22 cellular contexts compared by ENCODE assay signal in genomic region chr2:80054339-80054675, GRCh38.
DNase-seq lines count a peak whose midpoint lies in the region; ATAC-seq, FAIRE-seq and TF ChIP-seq lines count a peak whose summit lies in the region.
"Had no signal": no experiment of that assay in that cellular context is flagged by ENCODE, and none has a peak within 500 bp of the region (broad histone marks: within the 10 kb centered on the region; RNA-seq: fewer than 3 reads in every experiment).

No MANE protein-coding gene starts in this region.

- H3K4me3 ChIP-seq in iPS-20b (ENCODE audit: low read length) (no peak overlapping the region), heart left ventricle (no peak overlapping the region)
- H3K4me3 ChIP-seq: coronary artery, esophagus squamous epithelium, sigmoid colon, SK-N-MC, transverse colon had no signal

- no peak overlapping the region for H3K4me3 Mint-ChIP-seq in activated CD8-positive, alpha-beta T cell treated with anti-CD3 and anti-CD28 coated beads for 36 hours
- H3K4me3 Mint-ChIP-seq: activated CD4-positive, alpha-beta memory T cell treated with anti-CD3 and anti-CD28 coated beads for 36 hours; activated T-helper 17 cell treated with anti-CD3 and anti-CD28 coated beads, Interleukin-2, amount 50 U/mL, for 72 hours; neural crest cell; stimulated activated effector memory CD8-positive, alpha-beta T cell treated with anti-CD3 and anti-CD28 coated beads, Interleukin-12 subunit alpha, Interleukin-12 subunit beta, amount 100 ng/mL, for 72 hours had no signal

- no peak for TF ChIP-seq CTCF in heart left ventricle (IDR thresholded peaks at IDR 0.05)
- no peak for TF ChIP-seq CTCF in activated CD8-positive, alpha-beta T cell treated with anti-CD3 and anti-CD28 coated beads for 36 hours (IDR thresholded peaks at IDR 0.05)

- no peak overlapping the region for H3K27ac Mint-ChIP-seq in activated CD8-positive, alpha-beta T cell treated with anti-CD3 and anti-CD28 coated beads for 36 hours
- H3K27ac Mint-ChIP-seq: activated CD4-positive, alpha-beta memory T cell treated with anti-CD3 and anti-CD28 coated beads for 36 hours; activated T-helper 17 cell treated with anti-CD3 and anti-CD28 coated beads, Interleukin-2, amount 50 U/mL, for 72 hours; stimulated activated effector memory CD8-positive, alpha-beta T cell treated with anti-CD3 and anti-CD28 coated beads, Interleukin-12 subunit alpha, Interleukin-12 subunit beta, amount 100 ng/mL, for 72 hours had no signal

- ATAC-seq in stimulated activated naive CD8-positive, alpha-beta T cell treated with anti-CD3 and anti-CD28 coated beads, Interleukin-15, Interleukin-2, amounts not matched to agents 100 U/mL and 50 U/mL, for 24 hours: no peak
- no peak for ATAC-seq in heart left ventricle
- ATAC-seq in activated CD8-positive, alpha-beta T cell treated with anti-CD3 and anti-CD28 coated beads for 36 hours: no peak
- ATAC-seq: activated T-helper 17 cell treated with anti-CD3 and anti-CD28 coated beads, Interleukin-2, amount 50 U/mL, for 72 hours; stimulated activated effector memory CD8-positive, alpha-beta T cell treated with anti-CD3 and anti-CD28 coated beads, Interleukin-12 subunit alpha, Interleukin-12 subunit beta, amount 100 ng/mL, for 72 hours had no signal

- CTCF ChIA-PET in activated CD8-positive, alpha-beta T cell treated with anti-CD3 and anti-CD28 coated beads for 36 hours (lab: Charles Lee): no interaction called here

- no peaks in the 10 kb centered on the region for H3K4me1 Mint-ChIP-seq in activated CD8-positive, alpha-beta T cell treated with anti-CD3 and anti-CD28 coated beads for 36 hours (ENCODE audit: low read depth)
- H3K4me1 Mint-ChIP-seq: activated T-helper 17 cell treated with anti-CD3 and anti-CD28 coated beads, Interleukin-2, amount 50 U/mL, for 72 hours; stimulated activated effector memory CD8-positive, alpha-beta T cell treated with anti-CD3 and anti-CD28 coated beads, Interleukin-12 subunit alpha, Interleukin-12 subunit beta, amount 100 ng/mL, for 72 hours had no signal

- H3K9ac ChIP-seq in iPS-20b (ENCODE audit: low read depth, low read length): peak overlapping the region; percentile 19; the same call in 1 of the 2 replicates

- H3K36me3 ChIP-seq in iPS-20b (ENCODE audit: insufficient read depth, low read depth, low read length) (no peaks in the 10 kb centered on the region), heart left ventricle (no peaks in the 10 kb centered on the region)
- H3K36me3 ChIP-seq: esophagus squamous epithelium, sigmoid colon, transverse colon had no signal

- 87 to 100% (median 90%) methylated on average over 2 of the region's 2 CpGs for WGBS in heart left ventricle, 4 donors

- POLR2A ChIA-PET in activated CD8-positive, alpha-beta T cell treated with anti-CD3 and anti-CD28 coated beads for 36 hours (lab: Charles Lee): no interaction called here

- H3K36me3 Mint-ChIP-seq in activated CD8-positive, alpha-beta T cell treated with anti-CD3 and anti-CD28 coated beads for 36 hours (ENCODE audit: low read depth): no peaks in the 10 kb centered on the region
- H3K36me3 Mint-ChIP-seq: activated CD4-positive, alpha-beta memory T cell treated with anti-CD3 and anti-CD28 coated beads for 36 hours; stimulated activated effector memory CD8-positive, alpha-beta T cell treated with anti-CD3 and anti-CD28 coated beads, Interleukin-12 subunit alpha, Interleukin-12 subunit beta, amount 100 ng/mL, for 72 hours had no signal

- H3K27me3 ChIP-seq in iPS-20b (ENCODE audit: insufficient read depth, low read length): no peaks in the 10 kb centered on the region
- no peaks in the 10 kb centered on the region for H3K27me3 ChIP-seq in heart left ventricle
- H3K27me3 ChIP-seq: esophagus squamous epithelium, sigmoid colon, transverse colon had no signal

- no peaks in the 10 kb centered on the region for H3K9me3 ChIP-seq in iPS-20b (ENCODE audit: insufficient read depth, low read depth, low read length)
- no peaks in the 10 kb centered on the region for H3K9me3 ChIP-seq in heart left ventricle
- H3K9me3 ChIP-seq: esophagus squamous epithelium, sigmoid colon, transverse colon had no signal

- DNase-seq in NCI-H345 (lab: John Stamatoyannopoulos, UW) (peak; percentile 8), NCI-H345 treated with DMSO at 0.1 percent for 48 hours (lab: John Stamatoyannopoulos, UW; ENCODE audit: unreplicated experiment) (no peak), RCC 7860 (ENCODE audit: low spot score) (peak; percentile 40), cerebellum (ENCODE audit: low spot score) (no peak), heart left ventricle (no peak)
- no peak for DNase-seq in stimulated activated naive CD8-positive, alpha-beta T cell treated with anti-CD3 and anti-CD28 coated beads, Interleukin-15, Interleukin-2, amounts not matched to agents 100 U/mL and 50 U/mL, for 24 hours
- no peak for DNase-seq in activated CD8-positive, alpha-beta T cell treated with anti-CD3 and anti-CD28 coated beads for 36 hours
- DNase-seq: activated CD4-positive, alpha-beta memory T cell treated with anti-CD3 and anti-CD28 coated beads for 36 hours; amniotic stem cell; COR-L47; esophagus squamous epithelium; HCEC 1CT; Karpas-422; sigmoid colon; transverse colon had no signal

- FAIRE-seq in RCC 7860 (lab: Jason Lieb, UNC): no peak
- FAIRE-seq: TTC549 had no signal

- intact Hi-C loops in heart left ventricle (cut with DNase I): no loop called here
- intact Hi-C loops in activated CD8-positive, alpha-beta T cell treated with anti-CD3 and anti-CD28 coated beads for 36 hours (cut with micrococcal nuclease): no loop called here

- H3K4me1 ChIP-seq in iPS-20b (ENCODE audit: insufficient read depth, low read length): peaks cover 25% of the 10 kb centered on the region; the same call in 1 of the 2 replicates
- no peaks in the 10 kb centered on the region for H3K4me1 ChIP-seq in heart left ventricle
- H3K4me1 ChIP-seq: esophagus squamous epithelium, sigmoid colon, transverse colon had no signal

- no peak for TF ChIP-seq POLR2A in heart left ventricle (IDR thresholded peaks at IDR 0.05)

- H3K9me3 Mint-ChIP-seq in activated CD8-positive, alpha-beta T cell treated with anti-CD3 and anti-CD28 coated beads for 36 hours: peaks cover 2% of the 10 kb centered on the region
- H3K9me3 Mint-ChIP-seq: activated CD4-positive, alpha-beta memory T cell treated with anti-CD3 and anti-CD28 coated beads for 36 hours; neural crest cell had no signal

- H3K27ac ChIP-seq in iPS-20b (ENCODE audit: low read length) (no peak overlapping the region), heart left ventricle (no peak overlapping the region)
- H3K27ac ChIP-seq: coronary artery, esophagus squamous epithelium, sigmoid colon, SK-N-MC, transverse colon had no signal

- no peaks in the 10 kb centered on the region for H3K27me3 Mint-ChIP-seq in activated CD8-positive, alpha-beta T cell treated with anti-CD3 and anti-CD28 coated beads for 36 hours
- H3K27me3 Mint-ChIP-seq: activated CD4-positive, alpha-beta memory T cell treated with anti-CD3 and anti-CD28 coated beads for 36 hours; activated T-helper 17 cell treated with anti-CD3 and anti-CD28 coated beads, Interleukin-2, amount 50 U/mL, for 72 hours had no signal

Comparison
In these comparisons a context has a peak if more than half of its experiments do, and no peak if none do; other contexts are left out.
1. DNase-seq: peak in NCI-H345 (single experiment) and RCC 7860 (single experiment); none in NCI-H345 treated with DMSO at 0.1 percent for 48 hours (single experiment), stimulated activated naive CD8-positive, alpha-beta T cell treated with anti-CD3 and anti-CD28 coated beads, Interleukin-15, Interleukin-2, amounts not matched to agents 100 U/mL and 50 U/mL, for 24 hours (single experiment), cerebellum (single experiment), heart left ventricle (0 of 5) and activated CD8-positive, alpha-beta T cell treated with anti-CD3 and anti-CD28 coated beads for 36 hours (single experiment).